ENCODE assay signal across 8 cellular contexts in genomic region chr17:78377858-78378224, GRCh38. TPM values are rescaled to one million over a fixed set of nuclear protein-coding genes. Genes with fewer than 3 reads are reported as not detected.
DNase-seq lines count a peak whose midpoint lies in the region; ATAC-seq and TF ChIP-seq lines count a peak whose summit lies in the region.

No MANE protein-coding gene starts in this region.

- no peaks in the 10 kb centered on the region for H3K9me3 ChIP-seq in OCI-LY7 (ENCODE audit: low read length)
- no peaks in the 10 kb centered on the region for H3K9me3 ChIP-seq in neural cell (ENCODE audit: low read length)

- peaks cover 29 to 30% of the 10 kb centered on the region in 2 donors for H3K36me3 Mint-ChIP-seq in CD14-positive monocyte
- peaks cover 14% of the 10 kb centered on the region for H3K36me3 Mint-ChIP-seq in effector memory CD8-positive, alpha-beta T cell (ENCODE audit: insufficient read depth)

- POLR2A ChIA-PET in OCI-LY7 (lab: Charles Lee), result no interaction called here

- H3K4me3 ChIP-seq in OCI-LY7 (ENCODE audit: low read depth, low read length, poor library complexity, severe bottlenecking) (peak overlapping the region; percentile 94), neural cell (ENCODE audit: low read length) (peak overlapping the region; percentile 90)

- peaks cover 38% of the 10 kb centered on the region for H3K79me2 ChIP-seq in OCI-LY7 (ENCODE audit: insufficient read depth, low read depth, low read length)
- peaks cover 34% of the 10 kb centered on the region for H3K79me2 ChIP-seq in neural cell (replicated peaks; ENCODE audit: insufficient read depth, low read length)

- intact Hi-C loops in CD14-positive monocyte (cut with micrococcal nuclease) (no loop called here), OCI-LY7 (cut with micrococcal nuclease; ENCODE audit: unreplicated experiment) (loop anchor here (5.0 kb wide), 1 partner anchor 44 kb away; no protein-coding TSS in a partner anchor)

- DNase-seq in CD14-positive monocyte (ENCODE audit: low spot score), result no peak
- DNase-seq in OCI-LY7 (ENCODE audit: low spot score), result no peak
- no peak for DNase-seq in effector memory CD8-positive, alpha-beta T cell
- no peak for DNase-seq in AML-193 (lab: John Stamatoyannopoulos, UW)
- DNase-seq in SKM-1 treated with dmso at 0.1 percent for 144 hours (lab: John Stamatoyannopoulos, UW; ENCODE audit: unreplicated experiment), result no peak

- peak overlapping the region; percentile 94 for H2AFZ ChIP-seq in OCI-LY7 (ENCODE audit: low read length)
- peak overlapping the region; percentile 79 for H2AFZ ChIP-seq in neural cell (ENCODE audit: low read depth, low read length)

- H3K9ac ChIP-seq in neural cell (ENCODE audit: low read length), result peak overlapping the region; percentile 80

- H3K9me2 ChIP-seq in OCI-LY7 (ENCODE audit: insufficient read depth, low read length) (no peaks in the 10 kb centered on the region), neural cell (ENCODE audit: insufficient read depth, low read length) (no peaks in the 10 kb centered on the region)

- no peak for TF ChIP-seq RAD21 in neural cell (conservative IDR thresholded peaks at IDR 0.05)

- H3K27ac ChIP-seq in OCI-LY7 (ENCODE audit: low read depth, low read length, poor library complexity, severe bottlenecking) (no peak overlapping the region), neural cell (ENCODE audit: low read length) (peak overlapping the region; percentile 18)

- H4K20me1 ChIP-seq in OCI-LY7 (ENCODE audit: insufficient read depth, low read length) (peaks cover 22% of the 10 kb centered on the region; the same call in 1 of the 2 replicates), neural cell (ENCODE audit: insufficient read depth) (no peaks in the 10 kb centered on the region)

- H3F3A ChIP-seq in neural cell (ENCODE audit: insufficient read depth, low read length, poor library complexity, severe bottlenecking), result no peaks in the 10 kb centered on the region

- H3K36me3 ChIP-seq in OCI-LY7 (ENCODE audit: insufficient read depth, low read length) (peaks cover 11% of the 10 kb centered on the region; the same call in 1 of the 2 replicates), neural cell (ENCODE audit: insufficient read depth, low read length) (no peaks in the 10 kb centered on the region)

- BruUV-seq in OCI-LY7 (replicated peaks; lab: Mats Ljungman, UMichigan), result no TSS peak

- no peaks in the 10 kb centered on the region for H3K27me3 ChIP-seq in neural cell (ENCODE audit: insufficient read depth, low read depth, low read length)

- peak overlapping the region; percentile 67 to 97 for H3K4me3 Mint-ChIP-seq in CD14-positive monocyte
- peak overlapping the region; percentile 94 for H3K4me3 Mint-ChIP-seq in effector memory CD8-positive, alpha-beta T cell

- TF ChIP-seq CTCF in CD14-positive monocyte (IDR thresholded peaks at IDR 0.05) (no peak), OCI-LY7 (conservative IDR thresholded peaks at IDR 0.05; ENCODE audit: low read length) (no peak), neural cell (IDR thresholded peaks at IDR 0.05; ENCODE audit: poor library complexity, severe bottlenecking) (no peak)

- CTCF ChIA-PET in OCI-LY7 (lab: Charles Lee; ENCODE audit: unreplicated experiment), result no interaction called here

- TF ChIP-seq EP300 in neural cell (conservative IDR thresholded peaks at IDR 0.05; ENCODE audit: poor library complexity, severe bottlenecking), result no peak

- peaks cover 0 to 2% (median 1%) of the 10 kb centered on the region in 3 donors for H3K27me3 Mint-ChIP-seq in CD14-positive monocyte (ENCODE audit: low read depth in 3 of 3)
- peaks cover 0 to 3% of the 10 kb centered on the region in 2 donors for H3K27me3 Mint-ChIP-seq in effector memory CD8-positive, alpha-beta T cell

- peaks cover 32% of the 10 kb centered on the region for H3K4me1 ChIP-seq in OCI-LY7 (ENCODE audit: insufficient read depth, low read length, poor library complexity, severe bottlenecking)

- no peak for ATAC-seq in effector memory CD8-positive, alpha-beta T cell (replicated peaks)
- ATAC-seq in GM21786 (IDR thresholded peaks at IDR 0.05; ENCODE audit: unreplicated experiment) (no peak), HG03378 (IDR thresholded peaks at IDR 0.05; ENCODE audit: unreplicated experiment) (no peak)

- peak overlapping the region; percentile 64 to 100 (median 97) for H3K27ac Mint-ChIP-seq in CD14-positive monocyte
- peak overlapping the region; percentile 96 for H3K27ac Mint-ChIP-seq in effector memory CD8-positive, alpha-beta T cell

- peaks cover 74% of the 10 kb centered on the region for H3K4me1 Mint-ChIP-seq in CD14-positive monocyte
- H3K4me1 Mint-ChIP-seq in effector memory CD8-positive, alpha-beta T cell (ENCODE audit: low read depth in 2 of 2), result peaks cover 30 to 33% of the 10 kb centered on the region in 2 donors

- H3K9me3 Mint-ChIP-seq in CD14-positive monocyte, result no peaks in the 10 kb centered on the region
- no peaks in the 10 kb centered on the region for H3K9me3 Mint-ChIP-seq in effector memory CD8-positive, alpha-beta T cell

- H3K4me2 ChIP-seq in OCI-LY7 (ENCODE audit: low read length) (peak overlapping the region; percentile 84), neural cell (ENCODE audit: low read length) (no peak overlapping the region)

TF ChIP-seq in neural cell, 6 proteins besides CTCF, POLR2A, EP300 and RAD21:
- TF ChIP-seq REST (IDR thresholded peaks at IDR 0.05; ENCODE audit: borderline replicate concordance) (no peak), TAF1 (IDR thresholded peaks at IDR 0.05; ENCODE audit: low read depth) (no peak), MXI1 (conservative IDR thresholded peaks at IDR 0.05; ENCODE audit: poor library complexity, severe bottlenecking) (no peak), EZH2 (IDR thresholded peaks at IDR 0.05; ENCODE audit: borderline replicate concordance, insufficient read depth, low read length, poor library complexity, severe bottlenecking) (no peak), SMC3 (conservative IDR thresholded peaks at IDR 0.05; ENCODE audit: poor library complexity) (no peak), POLR2AphosphoS5 (IDR thresholded peaks at IDR 0.05) (no peak)

RNA-seq across cellular contexts. Expression of gene PGS1, which starts 0.6 kb away (rescaled TPM):
- polyA plus RNA-seq in CD14-positive monocyte (10 to 100 TPM; 26.0 to 28.0 TPM), neural cell (65.7 and 81.8 TPM in 2 replicates)
- total RNA-seq in OCI-LY7 (2014; rRNA removed; shearing (Covaris generic)), result 59.6 and 67.3 TPM in 2 replicates
- total RNA-seq in OCI-LY7 (2022), result 61.3 and 68.2 TPM in 2 replicates
- 61.6 and 64.1 TPM in 2 replicates for polyA minus RNA-seq in neural cell

RNA-seq across cellular contexts. Expression of gene SOCS3, which starts 18.0 kb away (rescaled TPM):
- polyA plus RNA-seq in CD14-positive monocyte (100 to 1,000 TPM; 123 to 144 TPM), neural cell (5.4 and 7.1 TPM in 2 replicates)
- not detected in 2 replicates for total RNA-seq in OCI-LY7 (2014; rRNA removed; shearing (Covaris generic))
- not detected in 2 replicates for total RNA-seq in OCI-LY7 (2022)
- polyA minus RNA-seq in neural cell, result 14.9 and 17.3 TPM in 2 replicates

Comparison
In these comparisons a context has a peak if more than half of its experiments do, and no peak if none do; other contexts are left out.
1. RNA of gene SOCS3, which starts 18.0 kb away (polyA plus RNA-seq): 123 to 144 TPM in CD14-positive monocyte; 5.4 to 7.1 TPM in neural cell; every median in the first group is over 10 times any median in the second.